In the genomic region with DNA sequence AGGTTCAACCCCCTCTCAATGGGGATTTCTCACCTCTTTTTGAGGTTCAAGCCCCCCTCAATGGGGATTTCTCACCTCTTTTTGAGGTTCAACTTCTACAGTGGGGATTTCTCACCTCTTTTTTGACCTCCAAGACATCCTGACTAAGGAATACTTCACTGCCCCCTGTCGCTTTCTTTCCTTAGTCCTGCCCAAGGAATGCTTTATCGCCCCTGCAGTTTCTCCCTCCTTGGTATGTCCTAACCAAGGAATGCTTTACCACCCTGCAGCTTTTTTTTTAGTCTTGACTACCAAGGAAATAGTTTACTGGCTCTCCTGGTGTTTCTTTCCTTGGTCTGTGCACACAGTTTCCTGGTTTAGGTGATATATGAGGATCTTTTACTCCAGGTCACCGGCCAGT, we compare ENCODE assay signal across 33 cellular contexts. TPM values are rescaled to one million over a fixed set of nuclear protein-coding genes. Genes with fewer than 3 reads are reported as not detected.
"Had no signal": no experiment of that assay in that cellular context is flagged by ENCODE, and none has a peak within 500 bp of the region (broad histone marks: within the 10 kb centered on the region; RNA-seq: fewer than 3 reads in every experiment).

No MANE protein-coding gene starts in this region.

- ATAC-seq: activated CD8-positive, alpha-beta T cell treated with anti-CD3 and anti-CD28 coated beads for 36 hours; activated naive CD4-positive, alpha-beta T cell treated with anti-CD3 and anti-CD28 coated beads, Interleukin-2, amount 50 U/mL, for 72 hours; gastrocnemius medialis; mucosa of descending colon; sciatic nerve; stimulated activated memory B cell treated with anti-CD40 and anti-IgM and Interleukin-4, amounts not matched to agents 10 μg/mL and 1 μg/mL and 100 μg/mL, for 72 hours; stimulated activated naive CD8-positive, alpha-beta T cell treated with anti-CD3 and anti-CD28 coated beads, Interleukin-15, amount 100 ng/mL, for 72 hours; T-helper 17 cell had no signal

- H3K9me3 ChIP-seq: pancreas, prostate gland, vagina had no signal

- H3K4me1 ChIP-seq: gastrocnemius medialis, left ventricle myocardium inferior, prostate gland, upper lobe of left lung, vagina had no signal

- H3K36me3 ChIP-seq: gastrocnemius medialis, left ventricle myocardium inferior, pancreas, prostate gland, upper lobe of left lung, vagina had no signal

- H3K36me3 Mint-ChIP-seq: stimulated activated memory B cell treated with anti-CD40 and anti-IgM and Interleukin-4, amounts not matched to agents 10 μg/mL and 1 μg/mL and 100 μg/mL, for 72 hours had no signal

- DNase-seq: activated CD4-positive, alpha-beta T cell treated with anti-CD3 and anti-CD28 coated beads for 1 hour; activated CD4-positive, alpha-beta T cell treated with anti-CD3 and anti-CD28 coated beads, Interleukin-2, amount 10 ng/mL, durations not matched to agents 7 days and 5 days; activated CD8-positive, alpha-beta T cell treated with anti-CD3 and anti-CD28 coated beads for 36 hours; activated naive CD4-positive, alpha-beta T cell; activated T-cell treated with anti-CD3 and anti-CD28 coated beads, Interleukin-2, amount 50 U/mL, for 48 hours; anterior cingulate cortex; effector memory CD4-positive, alpha-beta T cell; erythroblast; gastrocnemius medialis; glutamatergic neuron; left ventricle myocardium inferior; mucosa of descending colon; retina; stimulated activated CD4-positive, alpha-beta T cell treated with anti-CD3 and anti-CD28 coated beads, Interleukin-4, amount 100 ng/mL, for 4 hours; stimulated activated CD8-positive, alpha-beta memory T cell treated with anti-CD3 and anti-CD28 coated beads, Interleukin-4, amount 100 ng/mL, for 48 hours; stimulated activated naive CD8-positive, alpha-beta T cell treated with anti-CD3 and anti-CD28 coated beads, Interleukin-15, amount 100 ng/mL, for 72 hours; substantia nigra; T-helper 17 cell; T1000 had no signal

- H3K4me3 Mint-ChIP-seq: activated CD4-positive, alpha-beta T cell treated with anti-CD3 and anti-CD28 coated beads, Interleukin-2, amount 10 ng/mL, durations not matched to agents 7 days and 5 days; activated CD8-positive, alpha-beta T cell treated with anti-CD3 and anti-CD28 coated beads for 36 hours; central memory CD8-positive, alpha-beta T cell; nephron; stimulated activated memory B cell treated with anti-CD40 and anti-IgM and Interleukin-4, amounts not matched to agents 10 μg/mL and 1 μg/mL and 100 μg/mL, for 72 hours; stimulated activated naive CD8-positive, alpha-beta T cell treated with anti-CD3 and anti-CD28 coated beads, Interleukin-15, amount 100 ng/mL, for 72 hours; T-helper 17 cell had no signal

- H3K4me1 Mint-ChIP-seq: activated CD4-positive, alpha-beta T cell treated with anti-CD3 and anti-CD28 coated beads, Interleukin-2, amount 10 ng/mL, durations not matched to agents 7 days and 5 days; central memory CD8-positive, alpha-beta T cell; nephron; stimulated activated memory B cell treated with anti-CD40 and anti-IgM and Interleukin-4, amounts not matched to agents 10 μg/mL and 1 μg/mL and 100 μg/mL, for 72 hours; T-helper 17 cell had no signal

- H3K27ac ChIP-seq: gastrocnemius medialis, left ventricle myocardium inferior, pancreas, prostate gland, skin epidermis, upper lobe of left lung, vagina had no signal

- H3K27me3 Mint-ChIP-seq: stimulated activated memory B cell treated with anti-CD40 and anti-IgM and Interleukin-4, amounts not matched to agents 10 μg/mL and 1 μg/mL and 100 μg/mL, for 72 hours; stimulated activated naive CD8-positive, alpha-beta T cell treated with anti-CD3 and anti-CD28 coated beads, Interleukin-15, amount 100 ng/mL, for 72 hours had no signal

- H3K27ac Mint-ChIP-seq: activated CD4-positive, alpha-beta T cell treated with anti-CD3 and anti-CD28 coated beads, Interleukin-2, amount 10 ng/mL, durations not matched to agents 7 days and 5 days; activated CD8-positive, alpha-beta T cell treated with anti-CD3 and anti-CD28 coated beads for 36 hours; activated T-helper 2 cell treated with anti-CD3 and anti-CD28 coated beads, Interferon-gamma antibody, Interleukin-2, Interleukin-4, amounts not matched to agents 10 μg/mL and 5 μg/mL and 100 μg/mL, durations not matched to agents 14 hours and 24 hours and 36 hours; stimulated activated memory B cell treated with anti-CD40 and anti-IgM and Interleukin-4, amounts not matched to agents 10 μg/mL and 1 μg/mL and 100 μg/mL, for 72 hours; stimulated activated naive CD8-positive, alpha-beta T cell treated with anti-CD3 and anti-CD28 coated beads, Interleukin-15, amount 100 ng/mL, for 72 hours had no signal

- H3K4me3 ChIP-seq: gastrocnemius medialis, left ventricle myocardium inferior, lung, mucosa of descending colon, pancreas, prostate gland, skin epidermis, upper lobe of left lung, vagina had no signal

- H3K9me3 Mint-ChIP-seq: activated naive CD4-positive, alpha-beta T cell treated with anti-CD3 and anti-CD28 coated beads, Interleukin-2, amount 50 U/mL, for 72 hours had no signal

- FAIRE-seq: bronchial epithelial cell, pancreas had no signal

- H3K27me3 ChIP-seq: pancreas, upper lobe of left lung, vagina had no signal

RNA-seq across cellular contexts. Expression of gene IRGM, which starts 9.6 kb away (rescaled TPM):
- total RNA-seq: bronchial epithelial cell, dermis microvascular lymphatic vessel endothelial cell, gastrocnemius medialis, left ventricle myocardium inferior, lung, sciatic nerve had no signal
